21 cellular contexts compared by ENCODE assay signal in genomic region chr10:23534761-23535160, GRCh38.
DNase-seq lines count a peak whose midpoint lies in the region; ATAC-seq and TF ChIP-seq lines count a peak whose summit lies in the region.
"Had no signal": no experiment of that assay in that cellular context is flagged by ENCODE, and none has a peak within 500 bp of the region (broad histone marks: within the 10 kb centered on the region; RNA-seq: fewer than 3 reads in every experiment).

No MANE protein-coding gene starts in this region.

- ATAC-seq in CD4-positive, CD25-positive, alpha-beta regulatory T cell (ENCODE audit: low read depth in 2 of 2) = no peak
- ATAC-seq in naive thymus-derived CD8-positive, alpha-beta T cell = peak in 1 of 2 donors; percentile 6
- no peak for ATAC-seq in GM18517 (IDR thresholded peaks at IDR 0.05; ENCODE audit: unreplicated experiment)
- ATAC-seq: A549, HCT116, Panc1 had no signal

- no peaks in the 10 kb centered on the region for H3K27me3 ChIP-seq in CD4-positive, CD25-positive, alpha-beta regulatory T cell (ENCODE audit: control insufficient read depth, insufficient read depth, low read length)
- no peaks in the 10 kb centered on the region for H3K27me3 ChIP-seq in Loucy (ENCODE audit: insufficient read depth, low read length, poor library complexity, severe bottlenecking)
- no peaks in the 10 kb centered on the region for H3K27me3 ChIP-seq in SK-N-SH (ENCODE audit: insufficient read depth)

- no peaks in the 10 kb centered on the region for H3K79me2 ChIP-seq in Loucy (ENCODE audit: insufficient read depth, low read length)
- H3K79me2 ChIP-seq in SK-N-SH (ENCODE audit: insufficient read depth) = no peaks in the 10 kb centered on the region

- no peak overlapping the region for H3K4me3 Mint-ChIP-seq in activated T-cell treated with anti-CD3 and anti-CD28 coated beads, Interleukin-2, amount 50 U/mL, for 24 hours
- H3K4me3 Mint-ChIP-seq in CD4-positive, CD25-positive, alpha-beta regulatory T cell = peak overlapping the region in 1 of 4 donors; percentile 48
- H3K4me3 Mint-ChIP-seq in naive thymus-derived CD8-positive, alpha-beta T cell = peak overlapping the region in 5 of 10 donors; percentile 2 to 65 (median 24)
- H3K4me3 Mint-ChIP-seq: B cell had no signal

- no peaks in the 10 kb centered on the region for H3F3A ChIP-seq in Loucy (ENCODE audit: low read depth)
- no peaks in the 10 kb centered on the region for H3F3A ChIP-seq in SK-N-SH (replicated peaks; ENCODE audit: insufficient read depth)

- no peak for TF ChIP-seq RAD21 in SK-N-SH (IDR thresholded peaks at IDR 0.05; ENCODE audit: low read length)

- peak overlapping the region; percentile 70 for H3K27ac Mint-ChIP-seq in activated T-cell treated with anti-CD3 and anti-CD28 coated beads, Interleukin-2, amount 50 U/mL, for 24 hours
- peak overlapping the region in 2 of 3 donors; percentile 36 to 75 for H3K27ac Mint-ChIP-seq in CD4-positive, CD25-positive, alpha-beta regulatory T cell
- H3K27ac Mint-ChIP-seq in naive thymus-derived CD8-positive, alpha-beta T cell = peak overlapping the region in 9 of 10 donors; percentile 19 to 82 (median 52)
- H3K27ac Mint-ChIP-seq: B cell had no signal

- no peak overlapping the region for H3K9ac ChIP-seq in Loucy (ENCODE audit: low read depth, low read length, poor library complexity, severe bottlenecking)
- H3K9ac ChIP-seq in SK-N-SH = no peak overlapping the region

- H3K4me1 ChIP-seq in CD4-positive, CD25-positive, alpha-beta regulatory T cell (ENCODE audit: control insufficient read depth, insufficient read depth, low read length, poor library complexity, severe bottlenecking) = peaks cover 11% of the 10 kb centered on the region
- H3K4me1 ChIP-seq in Loucy (ENCODE audit: insufficient read depth, low read length, poor library complexity, severe bottlenecking) (peaks cover 10% of the 10 kb centered on the region), SK-N-SH (ENCODE audit: control insufficient read depth in 1 of 2, insufficient read depth in 2 of 2, low read depth in 1 of 2, low read length in 1 of 2) (no peaks in the 10 kb centered on the region)
- H3K4me1 ChIP-seq: A549 had no signal

- H4K20me1 ChIP-seq in Loucy (ENCODE audit: insufficient read depth, low read length, poor library complexity, severe bottlenecking) (no peaks in the 10 kb centered on the region), SK-N-SH (ENCODE audit: insufficient read depth) (no peaks in the 10 kb centered on the region)

- TF ChIP-seq CTCF in Loucy (conservative IDR thresholded peaks at IDR 0.05; ENCODE audit: low read length) (no peak), foreskin fibroblast (IDR thresholded peaks at IDR 0.05; ENCODE audit: low read depth, low read length) (no peak), SK-N-SH (IDR thresholded peaks at IDR 0.05) (no peak)

- no peak overlapping the region for H3K4me2 ChIP-seq in Loucy (ENCODE audit: low read depth, low read length, poor library complexity, severe bottlenecking)
- no peak overlapping the region for H3K4me2 ChIP-seq in SK-N-SH
- H3K4me2 ChIP-seq: A549 had no signal

- H2AFZ ChIP-seq in Loucy (ENCODE audit: low read length) = 0 out of 2 replicates have a peak overlapping the region, but pooled peaks have one; percentile 9
- no peak overlapping the region for H2AFZ ChIP-seq in SK-N-SH (ENCODE audit: low read depth)

- no peaks in the 10 kb centered on the region for H3K27me3 Mint-ChIP-seq in activated T-cell treated with anti-CD3 and anti-CD28 coated beads, Interleukin-2, amount 50 U/mL, for 24 hours
- peaks cover 17% of the 10 kb centered on the region for H3K27me3 Mint-ChIP-seq in CD4-positive, CD25-positive, alpha-beta regulatory T cell
- no peaks in the 10 kb centered on the region for H3K27me3 Mint-ChIP-seq in naive thymus-derived CD8-positive, alpha-beta T cell

- peaks cover 76% of the 10 kb centered on the region for H3K4me1 Mint-ChIP-seq in activated T-cell treated with anti-CD3 and anti-CD28 coated beads, Interleukin-2, amount 50 U/mL, for 24 hours (ENCODE audit: low read depth)
- H3K4me1 Mint-ChIP-seq in CD4-positive, CD25-positive, alpha-beta regulatory T cell = peaks cover 13 to 46% (median 34%) of the 10 kb centered on the region in 4 donors
- peaks cover 28 to 46% (median 37%) of the 10 kb centered on the region in 4 donors for H3K4me1 Mint-ChIP-seq in naive thymus-derived CD8-positive, alpha-beta T cell

- H3K9me2 ChIP-seq in Loucy (replicated peaks; ENCODE audit: low read depth, low read length) (no peaks in the 10 kb centered on the region), SK-N-SH (no peaks in the 10 kb centered on the region)

- CTCF ChIA-PET in SK-N-SH (lab: Yijun Ruan, JAX) = interaction anchor here (1.2 kb wide), 1 partner anchor 220 kb away, joined by 5 read pairs; no protein-coding TSS in a partner anchor

- no peak for TF ChIP-seq EP300 in SK-N-SH (IDR thresholded peaks at IDR 0.05; ENCODE audit: borderline replicate concordance in 1 of 2, low read depth in 1 of 2, low read length in 1 of 2)

- 58% methylated on average over 1 of the region's 1 CpG for WGBS in SK-N-SH (ENCODE audit: low lambda C conversion rate)

- H3K9me3 Mint-ChIP-seq in activated T-cell treated with anti-CD3 and anti-CD28 coated beads, Interleukin-2, amount 50 U/mL, for 24 hours = no peaks in the 10 kb centered on the region
- H3K9me3 Mint-ChIP-seq in CD4-positive, CD25-positive, alpha-beta regulatory T cell = peaks cover 0 to 8% (median 3%) of the 10 kb centered on the region in 7 donors
- H3K9me3 Mint-ChIP-seq in naive thymus-derived CD8-positive, alpha-beta T cell = peaks cover 0 to 6% (median 3%) of the 10 kb centered on the region in 9 donors

- H3K9me3 ChIP-seq in CD4-positive, CD25-positive, alpha-beta regulatory T cell (ENCODE audit: control insufficient read depth in 2 of 2, low read length in 2 of 2) = no peaks in the 10 kb centered on the region
- H3K9me3 ChIP-seq in Loucy (ENCODE audit: insufficient read depth, low read depth, low read length) (no peaks in the 10 kb centered on the region; the same call in 1 of the 2 replicates), SK-N-SH (no peaks in the 10 kb centered on the region)
- H3K9me3 ChIP-seq: A549 had no signal

- no peaks in the 10 kb centered on the region for H3K36me3 Mint-ChIP-seq in activated T-cell treated with anti-CD3 and anti-CD28 coated beads, Interleukin-2, amount 50 U/mL, for 24 hours (ENCODE audit: low read depth)
- H3K36me3 Mint-ChIP-seq in CD4-positive, CD25-positive, alpha-beta regulatory T cell = peaks cover 7% of the 10 kb centered on the region
- peaks cover 0 to 14% (median 0%) of the 10 kb centered on the region in 3 donors for H3K36me3 Mint-ChIP-seq in naive thymus-derived CD8-positive, alpha-beta T cell

- no peak overlapping the region for H3K4me3 ChIP-seq in CD4-positive, CD25-positive, alpha-beta regulatory T cell (ENCODE audit: low read depth, low read length)
- H3K4me3 ChIP-seq in Loucy (ENCODE audit: low read length, poor library complexity, severe bottlenecking) (no peak overlapping the region), foreskin fibroblast (ENCODE audit: low read depth in 1 of 2, low read length in 2 of 2) (no peak overlapping the region), SK-N-SH (ENCODE audit: low read depth in 2 of 2, low read length in 1 of 2) (no peak overlapping the region)
- H3K4me3 ChIP-seq: A549 had no signal

- no peak overlapping the region for H3K27ac ChIP-seq in CD4-positive, CD25-positive, alpha-beta regulatory T cell (ENCODE audit: insufficient read depth, low read length, poor library complexity, severe bottlenecking)
- H3K27ac ChIP-seq in SK-N-SH (ENCODE audit: low read depth in 2 of 2, low read length in 1 of 2) = no peak overlapping the region
- H3K27ac ChIP-seq: A549 had no signal

- no peaks in the 10 kb centered on the region for H3K36me3 ChIP-seq in CD4-positive, CD25-positive, alpha-beta regulatory T cell (ENCODE audit: control insufficient read depth, insufficient read depth, low read length)
- no peaks in the 10 kb centered on the region for H3K36me3 ChIP-seq in Loucy (ENCODE audit: insufficient read depth, low read length)
- H3K36me3 ChIP-seq in SK-N-SH (replicated peaks in 1 of 2; ENCODE audit: control insufficient read depth in 1 of 2, insufficient read depth in 2 of 2, low read length in 1 of 2) = no peaks in the 10 kb centered on the region

- POLR2A ChIA-PET in naive thymus-derived CD8-positive, alpha-beta T cell (lab: Charles Lee) = interaction anchor here (0.7 kb wide), 1 partner anchor 95 kb away, joined by 3 read pairs; the partner anchor contains the start of gene OTUD1
- POLR2A ChIA-PET in SK-N-SH (lab: Yijun Ruan, JAX) = no interaction called here

- no peak for DNase-seq in activated T-cell treated with anti-CD3 and anti-CD28 coated beads, Interleukin-2, amount 50 U/mL, for 24 hours
- no peak for DNase-seq in activated T-cell treated with anti-CD3 and anti-CD28 coated beads for 4 hours
- DNase-seq in CD4-positive, CD25-positive, alpha-beta regulatory T cell = no peak
- DNase-seq in naive thymus-derived CD8-positive, alpha-beta T cell = no peak
- DNase-seq in foreskin fibroblast = no peak
- DNase-seq in SK-N-SH = no peak
- DNase-seq: KBM-7; NCI-H1092 treated with DMSO at 0.1 percent for 48 hours; NCI-H1436 treated with DMSO at 0.1 percent for 48 hours; NCI-H2029; NCI-H2227 treated with DMSO at 0.1 percent for 48 hours; NCI-H510A; NCI-H748 treated with DMSO at 0.1 percent for 48 hours; NK-92 treated with Interleukin-12 subunit alpha and Interleukin-12 subunit beta, amount 100 ng/mL, for 24 hours; SIG-M5 had no signal

TF ChIP-seq in SK-N-SH, 30 proteins besides CTCF, POLR2A, EP300 and RAD21 (continues in another document):
- TF ChIP-seq FOXJ3 (CRISPR knock-in tag; IDR thresholded peaks at IDR 0.05) = no peak
- no peak for TF ChIP-seq PBX3 (IDR thresholded peaks at IDR 0.05)
- no peak for TF ChIP-seq YY1 (IDR thresholded peaks at IDR 0.05; ENCODE audit: low read depth)
- no peak for TF ChIP-seq TEAD4 (IDR thresholded peaks at IDR 0.05; ENCODE audit: borderline replicate concordance, insufficient read depth)
- no peak for TF ChIP-seq USF2 (IDR thresholded peaks at IDR 0.05; ENCODE audit: borderline replicate concordance, low read depth, low read length)
